ENCODE assay signal across 18 cellular contexts in the genomic region with DNA sequence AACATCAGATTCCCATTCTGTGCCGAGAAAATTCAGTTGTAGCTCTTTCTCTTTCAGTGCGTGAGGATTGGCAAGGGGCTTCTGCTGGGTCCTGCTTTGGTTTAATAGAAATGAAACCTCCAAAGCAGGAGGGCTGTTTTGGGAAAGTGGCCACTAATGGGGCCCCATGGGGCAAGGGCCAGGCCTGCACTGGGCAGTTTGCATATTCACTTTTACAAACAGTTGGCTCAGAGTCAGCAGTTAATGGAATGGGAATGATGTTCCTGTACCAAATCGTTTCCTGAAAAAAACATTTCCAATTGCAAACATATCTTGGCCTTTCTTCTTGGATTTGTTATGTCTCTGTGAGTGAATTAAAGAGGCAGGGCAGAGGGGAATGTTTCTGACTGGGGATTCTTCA.
DNase-seq lines count a peak whose midpoint lies in the region; ATAC-seq and TF ChIP-seq lines count a peak whose summit lies in the region.
"Had no signal": no experiment of that assay in that cellular context is flagged by ENCODE, and none has a peak within 500 bp of the region (broad histone marks: within the 10 kb centered on the region; RNA-seq: fewer than 3 reads in every experiment).

No MANE protein-coding gene starts in this region.

- H3K4me1 ChIP-seq in BE2C (peaks cover 7% of the 10 kb centered on the region), left ventricle myocardium inferior (peaks cover 58% of the 10 kb centered on the region), gastrocnemius medialis (peaks cover 4 to 5% of the 10 kb centered on the region in 2 donors)

- H3K4me3 Mint-ChIP-seq in chondrocyte (ENCODE audit: unreplicated experiment) = no peak overlapping the region
- H3K4me3 Mint-ChIP-seq: activated CD8-positive, alpha-beta T cell treated with anti-CD3 and anti-CD28 coated beads for 36 hours; IgD-negative memory B cell had no signal

- peaks cover under 1% of the 10 kb centered on the region for H3K9me3 Mint-ChIP-seq in chondrocyte (ENCODE audit: low read depth)

- no peak for TF ChIP-seq POLR2A in gastrocnemius medialis (IDR thresholded peaks at IDR 0.05)

- H3K27ac Mint-ChIP-seq in chondrocyte (ENCODE audit: unreplicated experiment) = peak overlapping the region; percentile 57
- H3K27ac Mint-ChIP-seq: activated CD8-positive, alpha-beta T cell treated with anti-CD3 and anti-CD28 coated beads for 36 hours; IgD-negative memory B cell had no signal

- intact Hi-C loops in left ventricle myocardium inferior (cut with micrococcal nuclease) (no loop called here), gastrocnemius medialis (cut with DNase I; ENCODE audit: low total_unique reads) (no loop called here)

- peak in 1 of 2 donors; percentile 36 for ATAC-seq in gastrocnemius medialis
- no peak for ATAC-seq in HG03196 (IDR thresholded peaks at IDR 0.05; ENCODE audit: unreplicated experiment)
- ATAC-seq in HG02623 (IDR thresholded peaks at IDR 0.05; ENCODE audit: unreplicated experiment) = no peak
- ATAC-seq in GM21737 (IDR thresholded peaks at IDR 0.05; ENCODE audit: unreplicated experiment) = no peak
- ATAC-seq: activated CD8-positive, alpha-beta T cell treated with anti-CD3 and anti-CD28 coated beads for 36 hours had no signal

- H3K9me3 ChIP-seq in BE2C (no peaks in the 10 kb centered on the region), left ventricle myocardium inferior (replicated peaks) (peaks cover 10% of the 10 kb centered on the region), gastrocnemius medialis (no peaks in the 10 kb centered on the region)

- TF ChIP-seq CTCF in BE2C (IDR thresholded peaks at IDR 0.05; ENCODE audit: low read depth, low read length) (no peak), chondrocyte (IDR thresholded peaks at IDR 0.05) (no peak), left ventricle myocardium inferior (IDR thresholded peaks at IDR 0.05; ENCODE audit: borderline replicate concordance) (no peak), gastrocnemius medialis (IDR thresholded peaks at IDR 0.05 in 4 of 5, conservative IDR thresholded peaks at IDR 0.05 in 1 of 5) (no peak)

- in situ Hi-C loops in gastrocnemius medialis (cut with MboI; ENCODE audit: low sequenced_read_pairs in 4 of 4) = no loop called here

- H3K36me3 ChIP-seq in BE2C (no peaks in the 10 kb centered on the region), left ventricle myocardium inferior (peaks cover 8% of the 10 kb centered on the region), gastrocnemius medialis (no peaks in the 10 kb centered on the region)

- peak overlapping the region; percentile 51 for H3K27ac ChIP-seq in left ventricle myocardium inferior (replicated peaks)
- H3K27ac ChIP-seq in gastrocnemius medialis = peak overlapping the region in 3 of 4 donors; percentile 37 to 43 (median 42)

- peaks cover 63% of the 10 kb centered on the region for H3K4me1 Mint-ChIP-seq in chondrocyte (ENCODE audit: low read depth)
- H3K4me1 Mint-ChIP-seq: IgD-negative memory B cell had no signal

- peaks cover 4% of the 10 kb centered on the region for H3K36me3 Mint-ChIP-seq in chondrocyte (ENCODE audit: low read depth)

- no peaks in the 10 kb centered on the region for H3K27me3 Mint-ChIP-seq in chondrocyte (ENCODE audit: low read depth)
- H3K27me3 Mint-ChIP-seq: IgD-negative memory B cell had no signal

- DNase-seq in BE2C (peak; percentile 69), chondrocyte (ENCODE audit: low spot score) (no peak), left ventricle myocardium inferior (no peak), gastrocnemius medialis (no peak), activated T-cell treated with anti-CD3 and anti-CD28 coated beads for 4 hours (no peak)
- DNase-seq: activated CD8-positive, alpha-beta T cell treated with anti-CD3 and anti-CD28 coated beads for 36 hours; AML-193; amniotic stem cell; dorsolateral prefrontal cortex; HCEC 1CT; NCI-H1105; posterior cingulate gyrus; stimulated activated CD4-positive, alpha-beta T cell treated with anti-CD3 and anti-CD28 coated beads, Interleukin-1b, Interleukin-23, amount 100 ng/mL, for 48 hours; stimulated activated CD8-positive, alpha-beta memory T cell treated with anti-CD3 and anti-CD28 coated beads, Interleukin-4, amount 100 ng/mL, for 48 hours had no signal

- peak overlapping the region; percentile 29; the same call in 1 of the 2 replicates for H3K4me3 ChIP-seq in BE2C (ENCODE audit: low read depth, low read length)
- H3K4me3 ChIP-seq in left ventricle myocardium inferior = peak overlapping the region; percentile 20
- H3K4me3 ChIP-seq in gastrocnemius medialis = peak overlapping the region in 2 of 4 donors; percentile 14 to 42

- H3K27me3 ChIP-seq in BE2C = no peaks in the 10 kb centered on the region
- no peaks in the 10 kb centered on the region for H3K27me3 ChIP-seq in left ventricle myocardium inferior (ENCODE audit: low read depth)
- H3K27me3 ChIP-seq in gastrocnemius medialis = no peaks in the 10 kb centered on the region
